16 cellular contexts compared by ENCODE assay signal in genomic region chr14:61934385-61934784, GRCh38.
DNase-seq lines count a peak whose midpoint lies in the region; ATAC-seq, FAIRE-seq and TF ChIP-seq lines count a peak whose summit lies in the region.
"Had no signal": no experiment of that assay in that cellular context is flagged by ENCODE, and none has a peak within 500 bp of the region (broad histone marks: within the 10 kb centered on the region; RNA-seq: fewer than 3 reads in every experiment).

No MANE protein-coding gene starts in this region.

- no peak overlapping the region for H3K27ac Mint-ChIP-seq in astrocyte (ENCODE audit: unreplicated experiment)
- no peak overlapping the region for H3K27ac Mint-ChIP-seq in naive thymus-derived CD4-positive, alpha-beta T cell
- H3K27ac Mint-ChIP-seq: naive B cell had no signal

- peak; percentile 89 for FAIRE-seq in astrocyte (lab: Jason Lieb, UNC)
- FAIRE-seq: D721Med, H1 had no signal

- intact Hi-C loops in naive thymus-derived CD4-positive, alpha-beta T cell (cut with micrococcal nuclease), result no loop called here

- H3K27me3 ChIP-seq in astrocyte (ENCODE audit: insufficient read depth, low read length), result peaks cover under 1% of the 10 kb centered on the region
- peaks cover 0 to 4% of the 10 kb centered on the region in 2 donors for H3K27me3 ChIP-seq in naive thymus-derived CD4-positive, alpha-beta T cell (ENCODE audit: control insufficient read depth in 2 of 2, insufficient read depth in 2 of 2, low read length in 2 of 2)
- H3K27me3 ChIP-seq: tibial artery had no signal

- H3K9me3 ChIP-seq in astrocyte (ENCODE audit: insufficient read depth, low read depth, low read length), result no peaks in the 10 kb centered on the region
- H3K9me3 ChIP-seq in naive thymus-derived CD4-positive, alpha-beta T cell (ENCODE audit: control insufficient read depth in 2 of 3, low read length in 3 of 3), result no peaks in the 10 kb centered on the region
- H3K9me3 ChIP-seq: tibial artery had no signal

- peaks cover 4% of the 10 kb centered on the region for H3K4me1 ChIP-seq in astrocyte (ENCODE audit: insufficient read depth, low read length)
- H3K4me1 ChIP-seq in naive thymus-derived CD4-positive, alpha-beta T cell (ENCODE audit: control insufficient read depth in 2 of 2, insufficient read depth in 2 of 2, low read length in 2 of 2), result no peaks in the 10 kb centered on the region
- H3K4me1 ChIP-seq: tibial artery had no signal

- H3K9ac ChIP-seq in astrocyte (ENCODE audit: low read length), result no peak overlapping the region

- CTCF ChIA-PET in naive thymus-derived CD4-positive, alpha-beta T cell (lab: Charles Lee), result no interaction called here

- POLR2A ChIA-PET in naive thymus-derived CD4-positive, alpha-beta T cell (lab: Charles Lee), result no interaction called here

- H3K79me2 ChIP-seq in astrocyte (ENCODE audit: insufficient read depth, low read length), result no peaks in the 10 kb centered on the region

- no peaks in the 10 kb centered on the region for H3K36me3 Mint-ChIP-seq in astrocyte (ENCODE audit: low read depth, unreplicated experiment)
- H3K36me3 Mint-ChIP-seq in naive thymus-derived CD4-positive, alpha-beta T cell, result no peaks in the 10 kb centered on the region

- ATAC-seq in naive thymus-derived CD4-positive, alpha-beta T cell, result no peak

- no peak for TF ChIP-seq CTCF in astrocyte (IDR thresholded peaks at IDR 0.05; ENCODE audit: insufficient read depth, low read depth, low read length)

- no peak overlapping the region for H3K4me3 Mint-ChIP-seq in astrocyte (ENCODE audit: unreplicated experiment)
- no peak overlapping the region for H3K4me3 Mint-ChIP-seq in naive thymus-derived CD4-positive, alpha-beta T cell
- H3K4me3 Mint-ChIP-seq: naive B cell had no signal

- H3K36me3 ChIP-seq in astrocyte (ENCODE audit: insufficient read depth, low read length), result no peaks in the 10 kb centered on the region
- no peaks in the 10 kb centered on the region for H3K36me3 ChIP-seq in naive thymus-derived CD4-positive, alpha-beta T cell (ENCODE audit: control insufficient read depth in 2 of 3, insufficient read depth in 3 of 3, low read length in 3 of 3)
- H3K36me3 ChIP-seq: tibial artery had no signal

- H3K4me3 ChIP-seq in astrocyte (ENCODE audit: insufficient read depth, low read depth, low read length), result no peak overlapping the region
- H3K4me3 ChIP-seq in naive thymus-derived CD4-positive, alpha-beta T cell (ENCODE audit: low read length), result no peak overlapping the region
- H3K4me3 ChIP-seq: coronary artery, SK-N-MC, tibial artery had no signal

- H2AFZ ChIP-seq in astrocyte (ENCODE audit: low read depth, low read length), result no peak overlapping the region

- H3K27ac ChIP-seq in astrocyte (ENCODE audit: low read depth, low read length), result peak overlapping the region; percentile 23
- H3K27ac ChIP-seq in naive thymus-derived CD4-positive, alpha-beta T cell (ENCODE audit: low read depth, low read length), result no peak overlapping the region
- H3K27ac ChIP-seq: coronary artery, SK-N-MC, tibial artery had no signal

- peaks cover 8% of the 10 kb centered on the region for H3K4me1 Mint-ChIP-seq in astrocyte (ENCODE audit: low read depth, unreplicated experiment)
- no peaks in the 10 kb centered on the region for H3K4me1 Mint-ChIP-seq in naive thymus-derived CD4-positive, alpha-beta T cell
- H3K4me1 Mint-ChIP-seq: naive B cell had no signal

- H3K27me3 Mint-ChIP-seq in astrocyte (ENCODE audit: low read depth, unreplicated experiment), result no peaks in the 10 kb centered on the region
- H3K27me3 Mint-ChIP-seq in naive thymus-derived CD4-positive, alpha-beta T cell, result peaks cover 21 to 32% (median 30%) of the 10 kb centered on the region in 5 donors

- H4K20me1 ChIP-seq in astrocyte (ENCODE audit: insufficient read depth, low read length), result no peaks in the 10 kb centered on the region

- peak overlapping the region; percentile 10 for H3K4me2 ChIP-seq in astrocyte (ENCODE audit: low read length)

- H3K9me3 Mint-ChIP-seq in astrocyte (ENCODE audit: unreplicated experiment), result no peaks in the 10 kb centered on the region
- no peaks in the 10 kb centered on the region for H3K9me3 Mint-ChIP-seq in naive thymus-derived CD4-positive, alpha-beta T cell

- peak; percentile 56 for DNase-seq in AG20443 (ENCODE audit: low spot score)
- peak; percentile 99 for DNase-seq in HCEC 1CT
- peak; percentile 94 for DNase-seq in astrocyte (ENCODE audit: low read depth)
- peak; percentile 79 for DNase-seq in iris pigment epithelial cell (ENCODE audit: low read depth)
- DNase-seq in DMS153 treated with DMSO at 0.1 percent for 48 hours (lab: John Stamatoyannopoulos, UW; ENCODE audit: unreplicated experiment), result no peak
- DNase-seq in NCI-H187 (lab: John Stamatoyannopoulos, UW), result no peak
- DNase-seq in activated effector memory CD4-positive, alpha-beta T cell treated with anti-CD3 and anti-CD28 coated beads, Interleukin-2, amount 50 U/mL, for 16 hours, result no peak
- no peak for DNase-seq in naive thymus-derived CD4-positive, alpha-beta T cell
- DNase-seq: activated gamma-delta T cell treated with Interleukin-2 at 50 U/mL for 16 hours, naive B cell, NCI-H1694, tibial artery had no signal

Comparison
In these comparisons a context has a peak if more than half of its experiments do, and no peak if none do; other contexts are left out.
1. DNase-seq: peak in AG20443 (single experiment), HCEC 1CT (single experiment), astrocyte (single experiment) and iris pigment epithelial cell (single experiment); none in DMS153 treated with DMSO at 0.1 percent for 48 hours (single experiment), NCI-H187 (0 of 2), activated effector memory CD4-positive, alpha-beta T cell treated with anti-CD3 and anti-CD28 coated beads, Interleukin-2, amount 50 U/mL, for 16 hours (single experiment) and naive thymus-derived CD4-positive, alpha-beta T cell (0 of 9).